Comparison of ENCODE assay signal across 10 cellular contexts in genomic region chr3:131543714-131544113, GRCh38. TPM values are rescaled to one million over a fixed set of nuclear protein-coding genes. Genes with fewer than 3 reads are reported as not detected.
DNase-seq lines count a peak whose midpoint lies in the region; FAIRE-seq and TF ChIP-seq lines count a peak whose summit lies in the region.
"Had no signal": no experiment of that assay in that cellular context is flagged by ENCODE, and none has a peak within 500 bp of the region (broad histone marks: within the 10 kb centered on the region; RNA-seq: fewer than 3 reads in every experiment).

No MANE protein-coding gene starts in this region.

- no peaks in the 10 kb centered on the region for H3K36me3 ChIP-seq in endothelial cell of umbilical vein (ENCODE audit: control insufficient read depth in 2 of 2, extremely low read depth in 1 of 2, insufficient read depth in 2 of 2, low read length in 2 of 2)

- H3K79me2 ChIP-seq in endothelial cell of umbilical vein (ENCODE audit: control insufficient read depth, insufficient read depth, low read length), result no peaks in the 10 kb centered on the region

- H3K27ac Mint-ChIP-seq in CD14-positive monocyte, result no peak overlapping the region

- POLR2A ChIA-PET in endothelial cell of umbilical vein (lab: Charles Lee), result no interaction called here

- H3K4me3 ChIP-seq in AG09309 (ENCODE audit: control insufficient read depth, low read depth, low read length), result no peak overlapping the region
- no peak overlapping the region for H3K4me3 ChIP-seq in endothelial cell of umbilical vein (replicated peaks in 1 of 3; ENCODE audit: insufficient read depth in 1 of 3, low read depth in 1 of 3, low read length in 3 of 3)

- peak; percentile 67 for FAIRE-seq in endothelial cell of umbilical vein (lab: Jason Lieb, UNC)

- TF ChIP-seq POLR2A in endothelial cell of umbilical vein (IDR thresholded peaks at IDR 0.05; ENCODE audit: low read depth, low read length), result no peak

- dilution Hi-C loops in endothelial cell of umbilical vein (cut with MboI; ENCODE audit: extremely low pct_ligation_motif_present, low sequenced_read_pairs), result no loop called here

- peak; percentile 64 for DNase-seq in AG09309 (ENCODE audit: low read depth)
- DNase-seq in NCI-H2196 treated with DMSO at 0.1 percent for 48 hours (lab: John Stamatoyannopoulos, UW; ENCODE audit: unreplicated experiment), result peak; percentile 37
- DNase-seq in endothelial cell of umbilical vein (ENCODE audit: low read depth, low spot score), result peak; percentile 82
- DNase-seq in myocyte (ENCODE audit: low read depth), result peak; percentile 77
- no peak for DNase-seq in activated gamma-delta T cell (lab: John Stamatoyannopoulos, UW)
- no peak for DNase-seq in CD14-positive monocyte (ENCODE audit: low spot score)
- DNase-seq in NCI-H2227 (lab: John Stamatoyannopoulos, UW; ENCODE audit: unreplicated experiment), result no peak
- no peak for DNase-seq in DMS114 treated with DMSO at 0.1 percent for 48 hours (lab: John Stamatoyannopoulos, UW; ENCODE audit: unreplicated experiment)
- DNase-seq: activated naive CD4-positive, alpha-beta T cell treated with anti-CD3 and anti-CD28 coated beads, Interleukin-2, amount 50 U/mL, for 16 hours; RPMI8226 had no signal

- H3K4me2 ChIP-seq in endothelial cell of umbilical vein (ENCODE audit: insufficient read depth, low read length), result no peak overlapping the region

- CTCF ChIA-PET in endothelial cell of umbilical vein (lab: Charles Lee), result interaction anchor here (1.0 to 1.7 kb wide), 6 partner anchors 13 to 511 kb away, joined by 3 to 5 read pairs (median 3); no protein-coding TSS in a partner anchor

- no TSS peak for BruUV-seq in endothelial cell of umbilical vein (replicated peaks; lab: Mats Ljungman, UMichigan)

- no peak overlapping the region for H3K4me3 Mint-ChIP-seq in CD14-positive monocyte

- H3K9me3 ChIP-seq in endothelial cell of umbilical vein (replicated peaks; ENCODE audit: control insufficient read depth, insufficient read depth, low read length), result no peaks in the 10 kb centered on the region

- H3K9ac ChIP-seq in endothelial cell of umbilical vein (replicated peaks; ENCODE audit: extremely low read depth, insufficient read depth, low read length), result no peak overlapping the region

- no peaks in the 10 kb centered on the region for H3K4me1 Mint-ChIP-seq in CD14-positive monocyte

- H2AFZ ChIP-seq in endothelial cell of umbilical vein (ENCODE audit: low read depth, low read length), result no peak overlapping the region

- peaks cover 5% of the 10 kb centered on the region for H3K4me1 ChIP-seq in endothelial cell of umbilical vein (ENCODE audit: control insufficient read depth, extremely low read depth, insufficient read depth, low read length)

- H4K20me1 ChIP-seq in endothelial cell of umbilical vein (replicated peaks; ENCODE audit: control insufficient read depth, extremely low read depth, insufficient read depth, low read length), result no peaks in the 10 kb centered on the region

- H3K27me3 Mint-ChIP-seq in CD14-positive monocyte (ENCODE audit: low read depth in 3 of 3), result peaks cover 4 to 7% (median 4%) of the 10 kb centered on the region in 3 donors

- H3K9me3 Mint-ChIP-seq in CD14-positive monocyte, result no peaks in the 10 kb centered on the region

- no peaks in the 10 kb centered on the region for H3K9me1 ChIP-seq in endothelial cell of umbilical vein (replicated peaks; ENCODE audit: control insufficient read depth, extremely low read depth, insufficient read depth, low read length)

- H3K36me3 Mint-ChIP-seq in CD14-positive monocyte, result no peaks in the 10 kb centered on the region

- peaks cover 0 to 3% of the 10 kb centered on the region in 2 experiments for H3K27me3 ChIP-seq in endothelial cell of umbilical vein (ENCODE audit: control insufficient read depth in 2 of 2, insufficient read depth in 2 of 2, low read length in 2 of 2)

- intact Hi-C loops in endothelial cell of umbilical vein (cut with micrococcal nuclease), result no loop called here
- intact Hi-C loops in CD14-positive monocyte (cut with micrococcal nuclease), result no loop called here

- TF ChIP-seq CTCF in AG09309 (IDR thresholded peaks at IDR 0.05; ENCODE audit: control insufficient read depth, insufficient read depth, low read depth, low read length, missing control alignments) (peak; percentile 3), endothelial cell of umbilical vein (IDR thresholded peaks at IDR 0.05; ENCODE audit: extremely low read depth in 1 of 2, insufficient read depth in 1 of 2, low read depth in 1 of 2, low read length in 2 of 2) (no peak), CD14-positive monocyte (IDR thresholded peaks at IDR 0.05) (no peak)

- H3K27ac ChIP-seq in endothelial cell of umbilical vein (ENCODE audit: insufficient read depth, low read depth, low read length), result no peak overlapping the region

TF ChIP-seq in endothelial cell of umbilical vein, 7 proteins besides CTCF, POLR2A, EP300 and RAD21:
- TF ChIP-seq GATA2 (IDR thresholded peaks at IDR 0.05; ENCODE audit: insufficient read depth, insufficient read length, low read depth, low read length), result no peak
- TF ChIP-seq POLR2AphosphoS5 (IDR thresholded peaks at IDR 0.05; ENCODE audit: insufficient read depth, low read depth, low read length), result no peak
- TF ChIP-seq MYC (IDR thresholded peaks at IDR 0.05; ENCODE audit: low read depth, low read length), result no peak
- no peak for TF ChIP-seq MAX (IDR thresholded peaks at IDR 0.05; ENCODE audit: insufficient read depth, insufficient read length)
- TF ChIP-seq FOS (IDR thresholded peaks at IDR 0.05; ENCODE audit: borderline replicate concordance, insufficient read depth, low read length), result peak; percentile 20

RNA-seq across cellular contexts. Expression of gene MRPL3, which starts 40.9 kb away (rescaled TPM):
- total RNA-seq in endothelial cell of umbilical vein, result 68.2 and 68.8 TPM in 2 replicates
- 47.8 and 49.6 TPM in 2 replicates for polyA plus RNA-seq in endothelial cell of umbilical vein
- polyA plus RNA-seq in endothelial cell of umbilical vein (2011; cell fraction: cytosol; rRNA removed), result 94.5 and 106 TPM in 2 replicates
- polyA plus RNA-seq in endothelial cell of umbilical vein (2011; cell fraction: nucleus; rRNA removed), result 57.8 and 69.2 TPM in 2 replicates
- polyA plus RNA-seq in endothelial cell of umbilical vein (2012), result 43.7 and 84.1 TPM in 2 replicates
- 76.2 and 90.8 TPM in 2 replicates for polyA minus RNA-seq in endothelial cell of umbilical vein
- 82.7 TPM for polyA minus RNA-seq in endothelial cell of umbilical vein (2011; cell fraction: cytosol; rRNA and poly(A)+ RNA removed)
- polyA minus RNA-seq in endothelial cell of umbilical vein (2011; cell fraction: nucleus; rRNA and poly(A)+ RNA removed), result 58.1 and 70.0 TPM in 2 replicates
- total RNA-seq in myocyte, result 130 and 135 TPM in 2 replicates
- polyA plus RNA-seq in myocyte (2012), result 45.9 TPM
- polyA plus RNA-seq in CD14-positive monocyte, result 10 to 100 TPM; 62.9 to 66.3 TPM

Comparison
In these comparisons a context has a peak if more than half of its experiments do, and no peak if none do; other contexts are left out.
1. DNase-seq: peak in AG09309 (single experiment), NCI-H2196 treated with DMSO at 0.1 percent for 48 hours (single experiment), endothelial cell of umbilical vein (single experiment) and myocyte (single experiment); none in activated gamma-delta T cell (single experiment), CD14-positive monocyte (single experiment), NCI-H2227 (single experiment) and DMS114 treated with DMSO at 0.1 percent for 48 hours (single experiment).